Comparison of ENCODE assay signal across 9 cellular contexts in the genomic region with DNA sequence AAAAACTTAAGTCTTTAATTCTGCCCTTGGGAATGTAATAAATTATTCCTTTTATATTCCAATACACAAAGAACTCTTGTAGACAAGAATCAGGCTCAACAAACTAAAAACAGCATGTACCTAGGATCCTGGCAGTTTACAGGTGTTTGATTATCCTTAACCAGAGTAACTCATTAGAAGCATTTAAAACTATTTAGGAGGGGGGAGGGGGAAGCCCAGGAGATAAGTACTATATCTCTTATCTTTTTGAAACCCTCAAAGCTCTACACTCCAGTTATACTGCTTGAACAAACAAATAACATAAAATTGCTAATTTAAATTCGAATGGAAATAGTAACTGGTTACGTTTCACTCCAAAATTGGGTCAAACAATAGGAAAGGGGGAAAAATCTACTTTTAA. TPM values are rescaled to one million over a fixed set of nuclear protein-coding genes. Genes with fewer than 3 reads are reported as not detected.
DNase-seq lines count a peak whose midpoint lies in the region; ATAC-seq and TF ChIP-seq lines count a peak whose summit lies in the region.
"Had no signal": no experiment of that assay in that cellular context is flagged by ENCODE, and none has a peak within 500 bp of the region (broad histone marks: within the 10 kb centered on the region; RNA-seq: fewer than 3 reads in every experiment).

No MANE protein-coding gene starts in this region.

- peak overlapping the region; percentile 8 to 99 (median 99) for H3K27ac ChIP-seq in thyroid gland

- no peak for DNase-seq in activated T-cell treated with anti-CD3 and anti-CD28 coated beads, Interleukin-2, amount 50 U/mL, for 24 hours
- DNase-seq in activated T-cell treated with anti-CD3 and anti-CD28 coated beads for 4 hours (no peak), kidney epithelial cell (ENCODE audit: low read depth) (no peak), thyroid gland (no peak), SIG-M5 (lab: John Stamatoyannopoulos, UW) (no peak), NCI-H748 (lab: John Stamatoyannopoulos, UW; ENCODE audit: unreplicated experiment) (no peak)
- no peak for DNase-seq in activated naive CD8-positive, alpha-beta T cell treated with anti-CD3 and anti-CD28 coated beads for 36 hours
- DNase-seq: NCI-H1092 treated with DMSO at 0.1 percent for 48 hours had no signal

- peaks cover 44 to 50% of the 10 kb centered on the region in 2 donors for H3K4me1 ChIP-seq in thyroid gland

- no peak for ATAC-seq in GM19397 (IDR thresholded peaks at IDR 0.05; ENCODE audit: unreplicated experiment)

- H3K27ac Mint-ChIP-seq in activated T-cell treated with anti-CD3 and anti-CD28 coated beads, Interleukin-2, amount 50 U/mL, for 24 hours = peak overlapping the region; percentile 99
- H3K27ac Mint-ChIP-seq in activated naive CD8-positive, alpha-beta T cell treated with anti-CD3 and anti-CD28 coated beads for 36 hours = peak overlapping the region; percentile 100

- peak overlapping the region; percentile 98 for H3K4me3 Mint-ChIP-seq in activated T-cell treated with anti-CD3 and anti-CD28 coated beads, Interleukin-2, amount 50 U/mL, for 24 hours
- peak overlapping the region; percentile 97 for H3K4me3 Mint-ChIP-seq in activated naive CD8-positive, alpha-beta T cell treated with anti-CD3 and anti-CD28 coated beads for 36 hours

- 13 to 14% methylated on average over 2 of the region's 2 CpGs for WGBS in thyroid gland, 2 donors

- peaks cover 51% of the 10 kb centered on the region for H3K4me1 Mint-ChIP-seq in activated T-cell treated with anti-CD3 and anti-CD28 coated beads, Interleukin-2, amount 50 U/mL, for 24 hours (ENCODE audit: low read depth)
- H3K4me1 Mint-ChIP-seq in activated naive CD8-positive, alpha-beta T cell treated with anti-CD3 and anti-CD28 coated beads for 36 hours = peaks cover 49% of the 10 kb centered on the region

- H3K27me3 Mint-ChIP-seq in activated T-cell treated with anti-CD3 and anti-CD28 coated beads, Interleukin-2, amount 50 U/mL, for 24 hours = no peaks in the 10 kb centered on the region
- peaks cover 3% of the 10 kb centered on the region for H3K27me3 Mint-ChIP-seq in activated naive CD8-positive, alpha-beta T cell treated with anti-CD3 and anti-CD28 coated beads for 36 hours

- TF ChIP-seq CTCF in kidney epithelial cell (IDR thresholded peaks at IDR 0.05; ENCODE audit: insufficient read depth, low read length, poor library complexity, severe bottlenecking) = no peak
- no peak for TF ChIP-seq CTCF in thyroid gland (IDR thresholded peaks at IDR 0.05)

- H3K27me3 ChIP-seq in kidney epithelial cell (ENCODE audit: control insufficient read depth, insufficient read depth, low read length) (no peaks in the 10 kb centered on the region), thyroid gland (no peaks in the 10 kb centered on the region)

- H3K9me3 ChIP-seq in thyroid gland = no peaks in the 10 kb centered on the region

- no peaks in the 10 kb centered on the region for H3K36me3 ChIP-seq in kidney epithelial cell (ENCODE audit: control insufficient read depth, insufficient read depth, low read length)
- H3K36me3 ChIP-seq in thyroid gland = peaks cover 0 to 6% of the 10 kb centered on the region in 2 donors

- TF ChIP-seq POLR2A in thyroid gland (IDR thresholded peaks at IDR 0.05) = no peak

- H3K4me3 ChIP-seq in kidney epithelial cell (ENCODE audit: low read depth, low read length) (peak overlapping the region; percentile 67), thyroid gland (replicated peaks in 1 of 3) (peak overlapping the region in 2 of 3 donors; percentile 80 to 91)

- no peaks in the 10 kb centered on the region for H3K9me3 Mint-ChIP-seq in activated T-cell treated with anti-CD3 and anti-CD28 coated beads, Interleukin-2, amount 50 U/mL, for 24 hours
- H3K9me3 Mint-ChIP-seq in activated naive CD8-positive, alpha-beta T cell treated with anti-CD3 and anti-CD28 coated beads for 36 hours = no peaks in the 10 kb centered on the region

- peaks cover 78% of the 10 kb centered on the region for H3K36me3 Mint-ChIP-seq in activated T-cell treated with anti-CD3 and anti-CD28 coated beads, Interleukin-2, amount 50 U/mL, for 24 hours (ENCODE audit: low read depth)
- peaks cover 61% of the 10 kb centered on the region for H3K36me3 Mint-ChIP-seq in activated naive CD8-positive, alpha-beta T cell treated with anti-CD3 and anti-CD28 coated beads for 36 hours

- intact Hi-C loops in thyroid gland (cut with DNase I) = no loop called here

RNA-seq across cellular contexts. Expression of gene CNBP, which starts 1.9 kb away (rescaled TPM):
- total RNA-seq in activated naive CD8-positive, alpha-beta T cell treated with anti-CD3 and anti-CD28 coated beads for 36 hours = 100 to 1,000 TPM; 483 to 487 TPM
- total RNA-seq in kidney epithelial cell (256 and 271 TPM in 2 replicates), thyroid gland (100 to 1,000 TPM; 390 to 480 (median 421) TPM)

RNA-seq across cellular contexts. Expression of gene ISY1, which starts 21.0 kb away (rescaled TPM):
- 10 to 100 TPM; 77.7 to 80.1 TPM for total RNA-seq in activated naive CD8-positive, alpha-beta T cell treated with anti-CD3 and anti-CD28 coated beads for 36 hours
- total RNA-seq in kidney epithelial cell = 21.2 and 27.7 TPM in 2 replicates
- total RNA-seq in thyroid gland = 10 to 100 TPM; 15.8 to 31.8 (median 20.2) TPM
